In genomic region chr9:79254900-79255651, GRCh38 we compare ENCODE assay signal across 12 cellular contexts.
DNase-seq lines count a peak whose midpoint lies in the region; ATAC-seq and TF ChIP-seq lines count a peak whose summit lies in the region.
"Had no signal": no experiment of that assay in that cellular context is flagged by ENCODE, and none has a peak within 500 bp of the region (broad histone marks: within the 10 kb centered on the region; RNA-seq: fewer than 3 reads in every experiment).

No MANE protein-coding gene starts in this region.

- TF ChIP-seq POLR2A in breast epithelium (IDR thresholded peaks at IDR 0.05) = no peak

- H3K4me3 ChIP-seq in breast epithelium (no peak overlapping the region), epithelial cell of proximal tubule (ENCODE audit: low read depth, low read length) (no peak overlapping the region)
- H3K4me3 ChIP-seq: upper lobe of left lung had no signal

- no peaks in the 10 kb centered on the region for H3K9me3 ChIP-seq in breast epithelium
- H3K9me3 ChIP-seq: upper lobe of left lung had no signal

- H3K4me3 Mint-ChIP-seq in MCF 10A (ENCODE audit: unreplicated experiment) (no peak overlapping the region), T-cell (no peak overlapping the region)
- H3K4me3 Mint-ChIP-seq: activated B cell treated with CpG ODN at 0.5 μM for 24 hours; effector memory CD8-positive, alpha-beta T cell had no signal

- H3K9me3 Mint-ChIP-seq in MCF 10A (ENCODE audit: unreplicated experiment) (no peaks in the 10 kb centered on the region), T-cell (peaks cover 0 to 1% (median 0%) of the 10 kb centered on the region in 3 donors)
- H3K9me3 Mint-ChIP-seq: activated B cell treated with CpG ODN at 0.5 μM for 24 hours; effector memory CD8-positive, alpha-beta T cell had no signal

- peak; percentile 39 for TF ChIP-seq CTCF in MCF 10A (IDR thresholded peaks at IDR 0.05; ENCODE audit: unreplicated experiment)
- no peak for TF ChIP-seq CTCF in breast epithelium (IDR thresholded peaks at IDR 0.05)
- TF ChIP-seq CTCF in epithelial cell of proximal tubule (conservative IDR thresholded peaks at IDR 0.05; ENCODE audit: low read depth, low read length) = peak; percentile 55

- DNase-seq in MCF 10A (ENCODE audit: unreplicated experiment) = peak; percentile 33
- no peak for DNase-seq in breast epithelium (ENCODE audit: low spot score in 2 of 2)
- peak; percentile 88 for DNase-seq in NCI-H82 (lab: John Stamatoyannopoulos, UW)
- no peak for DNase-seq in epithelial cell of proximal tubule (ENCODE audit: low read depth)
- DNase-seq in T-cell = no peak
- DNase-seq in amygdala (lab: John Stamatoyannopoulos, UW) = no peak
- DNase-seq: activated B cell treated with CpG ODN at 0.5 μM for 24 hours; effector memory CD8-positive, alpha-beta T cell; RPMI8226; upper lobe of left lung had no signal

- H3K27ac ChIP-seq in breast epithelium = no peak overlapping the region
- H3K27ac ChIP-seq: upper lobe of left lung had no signal

- no peaks in the 10 kb centered on the region for H3K4me1 ChIP-seq in breast epithelium

- CTCF ChIA-PET in MCF 10A (lab: Yijun Ruan, JAX) = interaction anchor here (0.6 to 3.6 kb wide), 17 partner anchors 8 to 884 kb away, joined by 3 to 48 read pairs (median 4); no protein-coding TSS in a partner anchor
- CTCF ChIA-PET in T-cell (lab: Charles Lee) = no interaction called here

- no TSS peak for BruUV-seq in MCF 10A (replicated peaks; lab: Mats Ljungman, UMichigan)

- ATAC-seq in T-cell (replicated peaks in 1 of 4) (no peak), HG03521 (IDR thresholded peaks at IDR 0.05; ENCODE audit: unreplicated experiment) (no peak), GM21367 (IDR thresholded peaks at IDR 0.05; ENCODE audit: unreplicated experiment) (no peak)
- ATAC-seq: effector memory CD8-positive, alpha-beta T cell had no signal

- H3K36me3 Mint-ChIP-seq in MCF 10A (ENCODE audit: insufficient read depth, unreplicated experiment) = no peaks in the 10 kb centered on the region
- H3K36me3 Mint-ChIP-seq in T-cell = no peaks in the 10 kb centered on the region

- POLR2A ChIA-PET in MCF 10A (lab: Yijun Ruan, JAX) = interaction anchor here (0.5 to 1.1 kb wide), 2 partner anchors 90 to 350 kb away, joined by 3 read pairs; no protein-coding TSS in a partner anchor
- POLR2A ChIA-PET in T-cell (lab: Charles Lee) = no interaction called here

- H3K27ac Mint-ChIP-seq in MCF 10A (ENCODE audit: low read depth, unreplicated experiment) (no peak overlapping the region), T-cell (no peak overlapping the region)
- H3K27ac Mint-ChIP-seq: activated B cell treated with CpG ODN at 0.5 μM for 24 hours; effector memory CD8-positive, alpha-beta T cell had no signal

- H3K27me3 Mint-ChIP-seq in MCF 10A (ENCODE audit: insufficient read depth, unreplicated experiment) (no peaks in the 10 kb centered on the region), T-cell (peaks cover 3 to 9% of the 10 kb centered on the region in 2 donors)

- H3K27me3 ChIP-seq in breast epithelium = no peaks in the 10 kb centered on the region

- H3K36me3 ChIP-seq in breast epithelium = no peaks in the 10 kb centered on the region
- H3K36me3 ChIP-seq: upper lobe of left lung had no signal

- intact Hi-C loops in MCF 10A (cut with micrococcal nuclease) = loop anchor here (1.0 to 5.0 kb wide), 2 partner anchors 125 to 653 kb away; no protein-coding TSS in a partner anchor
- intact Hi-C loops in breast epithelium (cut with DNase I; ENCODE audit: low total_unique reads) = no loop called here

- no peaks in the 10 kb centered on the region for H3K4me1 Mint-ChIP-seq in MCF 10A (ENCODE audit: insufficient read depth, unreplicated experiment)
- no peaks in the 10 kb centered on the region for H3K4me1 Mint-ChIP-seq in T-cell
- H3K4me1 Mint-ChIP-seq: activated B cell treated with CpG ODN at 0.5 μM for 24 hours had no signal

Comparison
In these comparisons a context has a peak if more than half of its experiments do, and no peak if none do; other contexts are left out.
1. DNase-seq: peak in MCF 10A (single experiment) and NCI-H82 (single experiment); none in breast epithelium (0 of 2), epithelial cell of proximal tubule (single experiment), T-cell (0 of 34) and amygdala (0 of 56).
2. CTCF ChIP-seq: peak in MCF 10A (single experiment) and epithelial cell of proximal tubule (single experiment); none in breast epithelium (0 of 3).